8 cellular contexts compared by ENCODE assay signal in the genomic region with DNA sequence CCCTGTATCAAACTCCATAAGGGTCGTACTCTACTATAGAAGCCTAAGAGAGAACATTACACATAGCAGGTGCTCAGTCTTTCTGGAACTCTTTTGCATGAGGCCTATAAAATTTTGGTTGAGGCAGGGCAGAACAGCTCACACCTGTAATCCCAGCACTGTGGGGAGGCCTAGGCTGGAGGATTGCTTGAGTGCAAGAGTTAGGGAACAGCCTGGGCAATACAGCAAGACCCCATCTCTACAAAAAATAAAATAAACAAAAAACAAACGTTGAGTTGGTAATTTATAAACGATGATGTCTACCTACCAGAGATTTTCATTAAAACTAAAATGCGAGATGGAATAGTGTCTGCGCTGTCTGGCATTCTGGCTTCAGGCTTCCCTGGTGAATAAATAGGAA. TPM values are rescaled to one million over a fixed set of nuclear protein-coding genes. Genes with fewer than 3 reads are reported as not detected.
A peak's percentile ranks its signal among the peaks of the same experiment; 100 is the strongest.
DNase-seq lines count a peak whose midpoint lies in the region; ATAC-seq, FAIRE-seq and TF ChIP-seq lines count a peak whose summit lies in the region.
"Had no signal": no experiment of that assay in that cellular context is flagged by ENCODE, and none has a peak within 500 bp of the region (broad histone marks: within the 10 kb centered on the region; RNA-seq: fewer than 3 reads in every experiment).

No MANE protein-coding gene starts in this region.

- peak overlapping the region in 1 of 2 donors; percentile 80 for H3K27ac Mint-ChIP-seq in stimulated activated naive CD8-positive, alpha-beta T cell treated with anti-CD3 and anti-CD28 coated beads, Interleukin-15, amount 100 ng/mL, for 72 hours

- H3K9me3 Mint-ChIP-seq in stimulated activated naive CD8-positive, alpha-beta T cell treated with anti-CD3 and anti-CD28 coated beads, Interleukin-15, amount 100 ng/mL, for 72 hours: no peaks in the 10 kb centered on the region

- intact Hi-C loops in kidney (cut with DNase I): no loop called here

- H3K4me3 ChIP-seq in HUES64 (ENCODE audit: low read length) (peak overlapping the region; percentile 74), kidney (ENCODE audit: low read length in 2 of 2) (peak overlapping the region; percentile 86 to 89)

- TF ChIP-seq CTCF in kidney (IDR thresholded peaks at IDR 0.05; ENCODE audit: borderline replicate concordance, extremely low read depth, insufficient read depth): no peak

- WGBS in HUES64: 94% methylated on average over 5 of the region's 5 CpGs

- ATAC-seq in stimulated activated naive CD8-positive, alpha-beta T cell treated with anti-CD3 and anti-CD28 coated beads, Interleukin-15, amount 100 ng/mL, for 72 hours: no peak
- ATAC-seq in GM21526 (IDR thresholded peaks at IDR 0.05; ENCODE audit: low FRiP score, unreplicated experiment) (no peak), HG03469 (IDR thresholded peaks at IDR 0.05; ENCODE audit: unreplicated experiment) (no peak)

- H3K27me3 ChIP-seq in HUES64 (ENCODE audit: insufficient read depth, low read length): no peaks in the 10 kb centered on the region

- no peak overlapping the region for H3K27ac ChIP-seq in HUES64 (ENCODE audit: low read depth, low read length)
- peak overlapping the region; percentile 95 for H3K27ac ChIP-seq in angular gyrus (ENCODE audit: low read depth, low read length)
- no peak overlapping the region for H3K27ac ChIP-seq in kidney (ENCODE audit: low read depth in 2 of 2, low read length in 2 of 2)

- H3K4me3 Mint-ChIP-seq in stimulated activated naive CD8-positive, alpha-beta T cell treated with anti-CD3 and anti-CD28 coated beads, Interleukin-15, amount 100 ng/mL, for 72 hours: peak overlapping the region; percentile 81 to 83

- H3K9me3 ChIP-seq in HUES64 (ENCODE audit: insufficient read depth, low read depth, low read length) (peaks cover 2% of the 10 kb centered on the region; the same call in 1 of the 2 replicates), kidney (ENCODE audit: control insufficient read depth in 1 of 2, low read length in 2 of 2) (no peaks in the 10 kb centered on the region)

- peaks cover 8% of the 10 kb centered on the region for H3K27me3 Mint-ChIP-seq in stimulated activated naive CD8-positive, alpha-beta T cell treated with anti-CD3 and anti-CD28 coated beads, Interleukin-15, amount 100 ng/mL, for 72 hours

- no peak for FAIRE-seq in kidney (lab: Jason Lieb, UNC)

- H3K4me1 Mint-ChIP-seq in stimulated activated naive CD8-positive, alpha-beta T cell treated with anti-CD3 and anti-CD28 coated beads, Interleukin-15, amount 100 ng/mL, for 72 hours: peaks cover 6% of the 10 kb centered on the region

- DNase-seq in kidney: no peak
- DNase-seq in stimulated activated naive CD8-positive, alpha-beta T cell treated with anti-CD3 and anti-CD28 coated beads, Interleukin-15, amount 100 ng/mL, for 72 hours: no peak
- DNase-seq in SKM-1 (lab: John Stamatoyannopoulos, UW; ENCODE audit: unreplicated experiment): no peak
- DNase-seq: cortex of kidney had no signal

- peaks cover 4% of the 10 kb centered on the region; the same call in 1 of the 2 replicates for H3K4me1 ChIP-seq in HUES64 (ENCODE audit: insufficient read depth, low read length)
- H3K4me1 ChIP-seq in kidney (ENCODE audit: control insufficient read depth in 1 of 2, insufficient read depth in 1 of 2, low read depth in 1 of 2, low read length in 2 of 2): peaks cover 0 to 2% of the 10 kb centered on the region in 2 donors

- H3K9ac ChIP-seq in HUES64 (ENCODE audit: low read depth, low read length) (peak overlapping the region; percentile 98), kidney (ENCODE audit: low read length in 2 of 2) (peak overlapping the region in 1 of 2 donors; percentile 93)

- H3K36me3 ChIP-seq in HUES64 (ENCODE audit: insufficient read depth, low read length) (0 out of 2 replicates have a peak, but pooled peaks cover 4% of the 10 kb centered on the region), kidney (ENCODE audit: control insufficient read depth in 1 of 2, insufficient read depth in 2 of 2, low read length in 2 of 2) (no peaks in the 10 kb centered on the region)

RNA-seq across cellular contexts. Expression of gene PON2, which starts 0.9 kb away (rescaled TPM):
- polyA plus RNA-seq in HUES64 (2013, experiment 1 of 2): 43.3 TPM
- polyA plus RNA-seq in HUES64 (2013, experiment 2 of 2): 57.0 TPM
- total RNA-seq in kidney: 191 TPM
- 61.8 TPM for polyA plus RNA-seq in kidney (ENCODE audit: insufficient read depth, low read depth, low replicate concordance)

RNA-seq across cellular contexts. Expression of gene PON3, which starts 37.8 kb away (rescaled TPM):
- polyA plus RNA-seq in HUES64 (2013, experiment 1 of 2): not detected
- not detected for polyA plus RNA-seq in HUES64 (2013, experiment 2 of 2)
- 1.6 TPM for total RNA-seq in kidney
- 1.9 TPM for polyA plus RNA-seq in kidney (ENCODE audit: insufficient read depth, low read depth, low replicate concordance)

RNA-seq across cellular contexts. Expression of gene ASB4, which starts 51.8 kb away (rescaled TPM):
- polyA plus RNA-seq in HUES64 (2013, experiment 1 of 2): not detected
- polyA plus RNA-seq in HUES64 (2013, experiment 2 of 2): not detected
- not detected for total RNA-seq in kidney
- polyA plus RNA-seq in kidney (ENCODE audit: insufficient read depth, low read depth, low replicate concordance): 0.09 TPM
